In genomic region chr10:27997865-27998177, GRCh38 we compare ENCODE assay signal across 8 cellular contexts. TPM values are rescaled to one million over a fixed set of nuclear protein-coding genes. Genes with fewer than 3 reads are reported as not detected.
DNase-seq lines count a peak whose midpoint lies in the region; ATAC-seq and TF ChIP-seq lines count a peak whose summit lies in the region.

No MANE protein-coding gene starts in this region.

- H3K9me3 Mint-ChIP-seq in central memory CD8-positive, alpha-beta T cell = no peaks in the 10 kb centered on the region

- peaks cover 76% of the 10 kb centered on the region for H3K27me3 Mint-ChIP-seq in central memory CD8-positive, alpha-beta T cell

- TF ChIP-seq POLR2A in upper lobe of left lung (IDR thresholded peaks at IDR 0.05) = no peak

- ATAC-seq in heart right ventricle (no peak), upper lobe of left lung (ENCODE audit: low FRiP score in 2 of 2) (no peak), GM18868 (IDR thresholded peaks at IDR 0.05; ENCODE audit: unreplicated experiment) (no peak)
- ATAC-seq in central memory CD8-positive, alpha-beta T cell (replicated peaks; ENCODE audit: extremely low read depth, poor library complexity, severe bottlenecking) = no peak

- no peak overlapping the region for H3K9ac ChIP-seq in mucosa of rectum (ENCODE audit: low read depth in 1 of 2, low read length in 2 of 2)

- WGBS in heart right ventricle, 2 donors = 14% methylated on average over 5 of the region's 5 CpGs
- WGBS in upper lobe of left lung, 2 donors = 11 to 16% methylated on average over 5 of the region's 5 CpGs

- intact Hi-C loops in heart right ventricle (cut with DNase I) = no loop called here
- intact Hi-C loops in cardiac septum (cut with DNase I) = no loop called here

- no peak for TF ChIP-seq CTCF in heart right ventricle (IDR thresholded peaks at IDR 0.05)
- no peak for TF ChIP-seq CTCF in upper lobe of left lung (IDR thresholded peaks at IDR 0.05)

- H3K27me3 ChIP-seq in heart right ventricle (peaks cover 0 to 49% (median 18%) of the 10 kb centered on the region in 7 donors), mucosa of rectum (ENCODE audit: control insufficient read depth in 2 of 2, insufficient read depth in 2 of 2, low read length in 2 of 2) (peaks cover 5 to 13% of the 10 kb centered on the region in 2 donors), upper lobe of left lung (no peaks in the 10 kb centered on the region)

- peaks cover 0 to 13% (median 0%) of the 10 kb centered on the region in 9 donors for H3K4me1 ChIP-seq in heart right ventricle
- no peaks in the 10 kb centered on the region for H3K4me1 ChIP-seq in mucosa of rectum (ENCODE audit: control insufficient read depth in 2 of 2, insufficient read depth in 2 of 2, low read length in 2 of 2)
- H3K4me1 ChIP-seq in upper lobe of left lung = peaks cover 0 to 13% (median 8%) of the 10 kb centered on the region in 4 donors

- no peak overlapping the region for H3K27ac Mint-ChIP-seq in central memory CD8-positive, alpha-beta T cell (ENCODE audit: low read depth)

- H3K36me3 Mint-ChIP-seq in central memory CD8-positive, alpha-beta T cell (ENCODE audit: insufficient read depth) = peaks cover 2% of the 10 kb centered on the region

- H3K36me3 ChIP-seq in heart right ventricle (no peaks in the 10 kb centered on the region), mucosa of rectum (ENCODE audit: control insufficient read depth in 2 of 2, insufficient read depth in 2 of 2, low read length in 2 of 2) (no peaks in the 10 kb centered on the region), upper lobe of left lung (no peaks in the 10 kb centered on the region)

- DNase-seq in heart right ventricle (no peak), cardiac septum (ENCODE audit: low spot score) (no peak), upper lobe of left lung (no peak), NCI-H526 (lab: John Stamatoyannopoulos, UW) (no peak), DMS 273 treated with DMSO at 0.1 percent for 48 hours (lab: John Stamatoyannopoulos, UW) (no peak)
- no peak for DNase-seq in central memory CD8-positive, alpha-beta T cell (ENCODE audit: low spot score in 2 of 2)

- no peaks in the 10 kb centered on the region for H3K9me3 ChIP-seq in heart right ventricle
- H3K9me3 ChIP-seq in mucosa of rectum (ENCODE audit: control insufficient read depth in 2 of 2, low read length in 2 of 2) = no peaks in the 10 kb centered on the region
- H3K9me3 ChIP-seq in upper lobe of left lung = no peaks in the 10 kb centered on the region

- peak overlapping the region; percentile 82 for H3K4me3 Mint-ChIP-seq in central memory CD8-positive, alpha-beta T cell

- H3K4me1 Mint-ChIP-seq in central memory CD8-positive, alpha-beta T cell = peaks cover 16% of the 10 kb centered on the region

- H3K4me3 ChIP-seq in heart right ventricle (peak overlapping the region in 7 of 10 donors; percentile 60 to 67 (median 62)), mucosa of rectum (ENCODE audit: low read length in 2 of 2) (peak overlapping the region; percentile 64 to 67), upper lobe of left lung (peak overlapping the region in 3 of 4 donors; percentile 52 to 81 (median 66))

- no peak for TF ChIP-seq EP300 in upper lobe of left lung (IDR thresholded peaks at IDR 0.05)

- H3K27ac ChIP-seq in heart right ventricle = no peak overlapping the region
- no peak overlapping the region for H3K27ac ChIP-seq in mucosa of rectum (ENCODE audit: low read depth in 2 of 2, low read length in 2 of 2)
- H3K27ac ChIP-seq in upper lobe of left lung = peak overlapping the region in 1 of 4 donors; percentile 22

RNA-seq across cellular contexts. Expression of gene ODAD2, which starts 1.1 kb away (rescaled TPM):
- 1 to 10 TPM in 4 of 10 donors, under 1 TPM in 3, not detected in 3; 0.41 to 1.7 (median 1.0) TPM for total RNA-seq in heart right ventricle
- polyA plus RNA-seq in heart right ventricle = not detected
- total RNA-seq in cardiac septum = 0.83 TPM
- total RNA-seq in upper lobe of left lung = 10 to 100 TPM in 2 of 6 donors, 1 to 10 TPM in 3, under 1 TPM in 1; 0.43 to 19.3 (median 3.5) TPM
